Comparison of ENCODE assay signal across 19 cellular contexts in genomic region chr13:39783051-39783450, GRCh38.
A peak's percentile ranks its signal among the peaks of the same experiment; 100 is the strongest.
DNase-seq lines count a peak whose midpoint lies in the region; ATAC-seq, FAIRE-seq and TF ChIP-seq lines count a peak whose summit lies in the region.
"Had no signal": no experiment of that assay in that cellular context is flagged by ENCODE, and none has a peak within 500 bp of the region (broad histone marks: within the 10 kb centered on the region; RNA-seq: fewer than 3 reads in every experiment).

No MANE protein-coding gene starts in this region.

- peaks cover 0 to 6% (median 0%) of the 10 kb centered on the region in 3 donors for H3K36me3 Mint-ChIP-seq in CD8-positive, alpha-beta memory T cell
- H3K36me3 Mint-ChIP-seq in activated CD8-positive, alpha-beta memory T cell treated with anti-CD3 and anti-CD28 coated beads, Interleukin-2, amount 10 ng/mL, durations not matched to agents 7 days and 5 days = peaks cover 2% of the 10 kb centered on the region

- TF ChIP-seq POLR2A in right lobe of liver (IDR thresholded peaks at IDR 0.05) = no peak

- H3K4me1 ChIP-seq in liver (ENCODE audit: control insufficient read depth in 4 of 4, insufficient read depth in 4 of 4, low read length in 3 of 4) (no peaks in the 10 kb centered on the region), right lobe of liver (no peaks in the 10 kb centered on the region)
- peaks cover 21% of the 10 kb centered on the region for H3K4me1 ChIP-seq in CD8-positive, alpha-beta memory T cell (ENCODE audit: insufficient read depth, low read length)
- H3K4me1 ChIP-seq: uterus had no signal

- H3K27ac ChIP-seq in liver (ENCODE audit: low read depth in 1 of 2, low read length in 2 of 2) = no peak overlapping the region
- no peak overlapping the region for H3K27ac ChIP-seq in right lobe of liver
- no peak overlapping the region for H3K27ac ChIP-seq in CD8-positive, alpha-beta memory T cell (ENCODE audit: low read depth, low read length)
- H3K27ac ChIP-seq: uterus had no signal

- H3K4me1 Mint-ChIP-seq in CD8-positive, alpha-beta memory T cell = peaks cover 12 to 22% (median 19%) of the 10 kb centered on the region in 3 donors
- peaks cover 13% of the 10 kb centered on the region for H3K4me1 Mint-ChIP-seq in activated CD8-positive, alpha-beta memory T cell treated with anti-CD3 and anti-CD28 coated beads, Interleukin-2, amount 10 ng/mL, durations not matched to agents 7 days and 5 days

- intact Hi-C loops in right lobe of liver (cut with DNase I) = no loop called here

- POLR2A ChIA-PET in CD8-positive, alpha-beta memory T cell (lab: Charles Lee) = no interaction called here

- no peak overlapping the region for H3K9ac ChIP-seq in liver (ENCODE audit: low read depth in 1 of 2, low read length in 2 of 2)

- TF ChIP-seq CTCF in liver (IDR thresholded peaks at IDR 0.05; ENCODE audit: low read depth, low read length, missing input control) (no peak), right lobe of liver (IDR thresholded peaks at IDR 0.05) (no peak)

- no peaks in the 10 kb centered on the region for H3K27me3 ChIP-seq in liver (ENCODE audit: control insufficient read depth in 4 of 4, insufficient read depth in 4 of 4, low read length in 3 of 4)
- H3K27me3 ChIP-seq in right lobe of liver = no peaks in the 10 kb centered on the region
- no peaks in the 10 kb centered on the region for H3K27me3 ChIP-seq in CD8-positive, alpha-beta memory T cell (ENCODE audit: insufficient read depth, low read length, poor library complexity, severe bottlenecking)
- H3K27me3 ChIP-seq: uterus had no signal

- ATAC-seq in right lobe of liver = no peak
- no peak for ATAC-seq in activated CD8-positive, alpha-beta memory T cell treated with anti-CD3 and anti-CD28 coated beads, Interleukin-2, amount 10 ng/mL, durations not matched to agents 7 days and 5 days
- ATAC-seq: naive thymus-derived CD4-positive, alpha-beta T cell had no signal

- WGBS in liver = 87% methylated on average over 1 of the region's 1 CpG
- 68% methylated on average over 1 of the region's 1 CpG for WGBS in right lobe of liver (ENCODE audit: insufficient coverage, low coverage, low lambda C conversion rate, missing lambda C conversion rate)

- H3K9me3 ChIP-seq in liver (ENCODE audit: control insufficient read depth in 4 of 4, low read length in 3 of 4) (peaks cover 0 to 2% (median 0%) of the 10 kb centered on the region in 4 donors), right lobe of liver (no peaks in the 10 kb centered on the region)
- H3K9me3 ChIP-seq in CD8-positive, alpha-beta memory T cell (ENCODE audit: low read length) = no peaks in the 10 kb centered on the region
- H3K9me3 ChIP-seq: uterus had no signal

- peak; percentile 33 to 35 for TF ChIP-seq RAD21 in liver (IDR thresholded peaks at IDR 0.05)

- no peak overlapping the region for H3K4me3 Mint-ChIP-seq in CD8-positive, alpha-beta memory T cell
- H3K4me3 Mint-ChIP-seq in activated CD8-positive, alpha-beta memory T cell treated with anti-CD3 and anti-CD28 coated beads, Interleukin-2, amount 10 ng/mL, durations not matched to agents 7 days and 5 days = no peak overlapping the region
- H3K4me3 Mint-ChIP-seq: naive thymus-derived CD4-positive, alpha-beta T cell; T-helper 2 cell treated with Interferon-gamma antibody and Interleukin-4, amounts not matched to agents 5 μg/mL and 100 μg/mL, for 36 hours had no signal

- no peak for DNase-seq in right lobe of liver
- DNase-seq in OCI-M1 (lab: John Stamatoyannopoulos, UW) = peak; percentile 19
- DNase-seq in CD8-positive, alpha-beta memory T cell = no peak
- DNase-seq in activated CD8-positive, alpha-beta memory T cell treated with anti-CD3 and anti-CD28 coated beads, Interleukin-2, amount 10 ng/mL, durations not matched to agents 7 days and 5 days = no peak
- DNase-seq in NCI-H146 treated with DMSO at 0.1 percent for 48 hours (lab: John Stamatoyannopoulos, UW; ENCODE audit: unreplicated experiment) = no peak
- DNase-seq in middle frontal gyrus (ENCODE audit: extremely low spot score, low spot score) = no peak
- DNase-seq: activated CD4-positive, alpha-beta T cell treated with anti-CD3 and anti-CD28 coated beads for 1 hour; activated CD8-positive, alpha-beta memory T cell treated with anti-CD3 and anti-CD28 coated beads, Interleukin-2, amount 50 U/mL, for 48 hours; activated naive CD4-positive, alpha-beta T cell treated with Interleukin-2 at 50 U/mL for 16 hours; DMS153; effector CD8-positive, alpha-beta T cell; NCI-H2029; NCI-H82; SHP77; uterus had no signal

- peak; percentile 81 for FAIRE-seq in endometrium (lab: Jason Lieb, UNC)

- H3K4me3 ChIP-seq in liver (ENCODE audit: low read depth in 1 of 3, low read length in 3 of 3) (no peak overlapping the region), right lobe of liver (no peak overlapping the region)
- no peak overlapping the region for H3K4me3 ChIP-seq in CD8-positive, alpha-beta memory T cell (ENCODE audit: low read length)
- H3K4me3 ChIP-seq: uterus had no signal

- H3K27ac Mint-ChIP-seq in CD8-positive, alpha-beta memory T cell = no peak overlapping the region
- H3K27ac Mint-ChIP-seq in activated CD8-positive, alpha-beta memory T cell treated with anti-CD3 and anti-CD28 coated beads, Interleukin-2, amount 10 ng/mL, durations not matched to agents 7 days and 5 days = no peak overlapping the region
- H3K27ac Mint-ChIP-seq: T-helper 2 cell treated with Interferon-gamma antibody and Interleukin-4, amounts not matched to agents 5 μg/mL and 100 μg/mL, for 36 hours had no signal

- H3K27me3 Mint-ChIP-seq in CD8-positive, alpha-beta memory T cell = peaks cover 0 to 4% of the 10 kb centered on the region in 2 donors
- H3K27me3 Mint-ChIP-seq in activated CD8-positive, alpha-beta memory T cell treated with anti-CD3 and anti-CD28 coated beads, Interleukin-2, amount 10 ng/mL, durations not matched to agents 7 days and 5 days = no peaks in the 10 kb centered on the region
- H3K27me3 Mint-ChIP-seq: naive thymus-derived CD4-positive, alpha-beta T cell had no signal

- no peaks in the 10 kb centered on the region for H3K36me3 ChIP-seq in liver (ENCODE audit: control insufficient read depth in 4 of 4, insufficient read depth in 3 of 4, low read depth in 1 of 4, low read length in 3 of 4)
- no peaks in the 10 kb centered on the region for H3K36me3 ChIP-seq in right lobe of liver
- no peaks in the 10 kb centered on the region for H3K36me3 ChIP-seq in CD8-positive, alpha-beta memory T cell (ENCODE audit: insufficient read depth, low read length)
- H3K36me3 ChIP-seq: uterus had no signal

- CTCF ChIA-PET in CD8-positive, alpha-beta memory T cell (lab: Charles Lee) = interaction anchor here (0.8 to 2.7 kb wide), 2 partner anchors 159 to 899 kb away, joined by 4 to 9 read pairs; no protein-coding TSS in a partner anchor
- CTCF ChIA-PET in activated CD8-positive, alpha-beta memory T cell treated with anti-CD3 and anti-CD28 coated beads, Interleukin-2, amount 10 ng/mL, durations not matched to agents 7 days and 5 days (lab: Charles Lee) = interaction anchor here (1.1 kb wide), 1 partner anchor 172 kb away, joined by 3 read pairs; no protein-coding TSS in a partner anchor

- H3K9me3 Mint-ChIP-seq in CD8-positive, alpha-beta memory T cell = no peaks in the 10 kb centered on the region
- H3K9me3 Mint-ChIP-seq in activated CD8-positive, alpha-beta memory T cell treated with anti-CD3 and anti-CD28 coated beads, Interleukin-2, amount 10 ng/mL, durations not matched to agents 7 days and 5 days (ENCODE audit: low read depth) = no peaks in the 10 kb centered on the region

TF ChIP-seq in liver, 16 proteins besides CTCF, POLR2A, EP300 and RAD21:
- TF ChIP-seq, protein P1, sequence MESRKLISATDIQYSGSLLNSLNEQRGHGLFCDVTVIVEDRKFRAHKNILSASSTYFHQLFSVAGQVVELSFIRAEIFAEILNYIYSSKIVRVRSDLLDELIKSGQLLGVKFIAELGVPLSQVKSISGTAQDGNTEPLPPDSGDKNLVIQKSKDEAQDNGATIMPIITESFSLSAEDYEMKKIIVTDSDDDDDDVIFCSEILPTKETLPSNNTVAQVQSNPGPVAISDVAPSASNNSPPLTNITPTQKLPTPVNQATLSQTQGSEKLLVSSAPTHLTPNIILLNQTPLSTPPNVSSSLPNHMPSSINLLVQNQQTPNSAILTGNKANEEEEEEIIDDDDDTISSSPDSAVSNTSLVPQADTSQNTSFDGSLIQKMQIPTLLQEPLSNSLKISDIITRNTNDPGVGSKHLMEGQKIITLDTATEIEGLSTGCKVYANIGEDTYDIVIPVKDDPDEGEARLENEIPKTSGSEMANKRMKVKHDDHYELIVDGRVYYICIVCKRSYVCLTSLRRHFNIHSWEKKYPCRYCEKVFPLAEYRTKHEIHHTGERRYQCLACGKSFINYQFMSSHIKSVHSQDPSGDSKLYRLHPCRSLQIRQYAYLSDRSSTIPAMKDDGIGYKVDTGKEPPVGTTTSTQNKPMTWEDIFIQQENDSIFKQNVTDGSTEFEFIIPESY (IDR thresholded peaks at IDR 0.05) = no peak
- TF ChIP-seq FOXA2 (IDR thresholded peaks at IDR 0.05) (no peak), HNF4A (conservative IDR thresholded peaks at IDR 0.05) (no peak), RXRA (IDR thresholded peaks at IDR 0.05) (no peak), HNF4G (IDR thresholded peaks at IDR 0.05) (no peak), YY1 (IDR thresholded peaks at IDR 0.05) (no peak), JUND (IDR thresholded peaks at IDR 0.05) (no peak)
- TF ChIP-seq, protein P2, sequence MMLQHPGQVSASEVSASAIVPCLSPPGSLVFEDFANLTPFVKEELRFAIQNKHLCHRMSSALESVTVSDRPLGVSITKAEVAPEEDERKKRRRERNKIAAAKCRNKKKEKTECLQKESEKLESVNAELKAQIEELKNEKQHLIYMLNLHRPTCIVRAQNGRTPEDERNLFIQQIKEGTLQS (IDR thresholded peaks at IDR 0.05) = no peak
- TF ChIP-seq, protein P3, sequence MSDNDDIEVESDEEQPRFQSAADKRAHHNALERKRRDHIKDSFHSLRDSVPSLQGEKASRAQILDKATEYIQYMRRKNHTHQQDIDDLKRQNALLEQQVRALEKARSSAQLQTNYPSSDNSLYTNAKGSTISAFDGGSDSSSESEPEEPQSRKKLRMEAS (IDR thresholded peaks at IDR 0.05) = no peak
